Comparison of ENCODE assay signal across 7 cellular contexts in genomic region chr10:73906524-73907447, GRCh38. TPM values are rescaled to one million over a fixed set of nuclear protein-coding genes. Genes with fewer than 3 reads are reported as not detected.
DNase-seq lines count a peak whose midpoint lies in the region; FAIRE-seq and TF ChIP-seq lines count a peak whose summit lies in the region.

No MANE protein-coding gene starts in this region.

- H4K20me1 ChIP-seq in SK-N-SH (ENCODE audit: insufficient read depth), result no peaks in the 10 kb centered on the region

- H3K36me3 Mint-ChIP-seq in activated CD4-positive, alpha-beta memory T cell treated with anti-CD3 and anti-CD28 coated beads, Interleukin-2, amount 10 ng/mL, durations not matched to agents 7 days and 5 days (ENCODE audit: low read depth), result peaks cover 4% of the 10 kb centered on the region

- 14% methylated on average over 8 of the region's 8 CpGs for WGBS in SK-N-SH (ENCODE audit: low lambda C conversion rate)

- H3K4me2 ChIP-seq in SK-N-SH (peak overlapping the region; percentile 51), parathyroid adenoma (ENCODE audit: low read length) (no peak overlapping the region)

- H3K27me3 Mint-ChIP-seq in activated CD4-positive, alpha-beta memory T cell treated with anti-CD3 and anti-CD28 coated beads, Interleukin-2, amount 10 ng/mL, durations not matched to agents 7 days and 5 days, result peaks cover 34% of the 10 kb centered on the region

- H3K27ac ChIP-seq in SK-N-SH (ENCODE audit: low read depth in 2 of 2, low read length in 1 of 2) (peak overlapping the region; percentile 75 to 92), parathyroid adenoma (peak overlapping the region; percentile 55)

- peaks cover 12 to 20% of the 10 kb centered on the region in 2 experiments; a peak in 2 of 4 replicates for H3K4me1 ChIP-seq in SK-N-SH (ENCODE audit: control insufficient read depth in 1 of 2, insufficient read depth in 2 of 2, low read depth in 1 of 2, low read length in 1 of 2)
- peaks cover 3% of the 10 kb centered on the region for H3K4me1 ChIP-seq in parathyroid adenoma

- TF ChIP-seq EP300 in SK-N-SH (IDR thresholded peaks at IDR 0.05; ENCODE audit: borderline replicate concordance in 1 of 2, low read depth in 1 of 2, low read length in 1 of 2), result peak; percentile 23 to 94; a peak in 2 of 4 replicates

- H3K79me2 ChIP-seq in SK-N-SH (ENCODE audit: insufficient read depth) (peaks cover 5% of the 10 kb centered on the region), parathyroid adenoma (no peaks in the 10 kb centered on the region)

- H3K27me3 ChIP-seq in SK-N-SH (ENCODE audit: insufficient read depth) (no peaks in the 10 kb centered on the region), parathyroid adenoma (ENCODE audit: control insufficient read depth, insufficient read depth, low read length) (no peaks in the 10 kb centered on the region)

- no peak for TF ChIP-seq CTCF in SK-N-SH (IDR thresholded peaks at IDR 0.05)
- no peak for TF ChIP-seq CTCF in parathyroid adenoma (IDR thresholded peaks at IDR 0.05)

- peaks cover 25% of the 10 kb centered on the region for H3F3A ChIP-seq in SK-N-SH (replicated peaks; ENCODE audit: insufficient read depth)

- CTCF ChIA-PET in SK-N-SH (lab: Yijun Ruan, JAX), result interaction anchor here (1.3 to 2.3 kb wide), 4 partner anchors 18 to 34 kb away, joined by 4 to 10 read pairs (median 8); no protein-coding TSS in a partner anchor
- CTCF ChIA-PET in activated CD4-positive, alpha-beta memory T cell treated with anti-CD3 and anti-CD28 coated beads, Interleukin-2, amount 10 ng/mL, durations not matched to agents 7 days and 5 days (lab: Charles Lee), result interaction anchor here (1.1 to 4.8 kb wide), 4 partner anchors 16 to 36 kb away, joined by 3 to 13 read pairs (median 5); no protein-coding TSS in a partner anchor

- H3K4me3 ChIP-seq in SK-N-SH (ENCODE audit: low read depth in 2 of 2, low read length in 1 of 2) (no peak overlapping the region), parathyroid adenoma (ENCODE audit: low read depth, low read length) (no peak overlapping the region)

- DNase-seq in HS-5 (ENCODE audit: low read depth), result peak; percentile 96
- no peak for DNase-seq in SK-N-SH
- DNase-seq in fibroblast of peridontal ligament (ENCODE audit: extremely low read depth), result peak; percentile 99
- no peak for DNase-seq in activated CD4-positive, alpha-beta memory T cell treated with anti-CD3 and anti-CD28 coated beads, Interleukin-2, amount 10 ng/mL, durations not matched to agents 7 days and 5 days
- DNase-seq in frontal cortex (ENCODE audit: low spot score in 2 of 2), result no peak
- no peak for DNase-seq in pons (ENCODE audit: low spot score)

- H3K4me1 Mint-ChIP-seq in activated CD4-positive, alpha-beta memory T cell treated with anti-CD3 and anti-CD28 coated beads, Interleukin-2, amount 10 ng/mL, durations not matched to agents 7 days and 5 days, result peaks cover 42% of the 10 kb centered on the region

- no peak overlapping the region for H3K27ac Mint-ChIP-seq in activated CD4-positive, alpha-beta memory T cell treated with anti-CD3 and anti-CD28 coated beads, Interleukin-2, amount 10 ng/mL, durations not matched to agents 7 days and 5 days

- H2AFZ ChIP-seq in SK-N-SH (ENCODE audit: low read depth) (no peak overlapping the region), parathyroid adenoma (peak overlapping the region; percentile 29)

- TF ChIP-seq RAD21 in SK-N-SH (IDR thresholded peaks at IDR 0.05; ENCODE audit: low read length), result no peak

- peak overlapping the region; percentile 63; the same call in 1 of the 2 replicates for H3K9ac ChIP-seq in SK-N-SH
- H3K9ac ChIP-seq in parathyroid adenoma, result no peak overlapping the region

- H3K36me3 ChIP-seq in SK-N-SH (replicated peaks in 1 of 2; ENCODE audit: control insufficient read depth in 1 of 2, insufficient read depth in 2 of 2, low read length in 1 of 2) (no peaks in the 10 kb centered on the region), parathyroid adenoma (ENCODE audit: control insufficient read depth, insufficient read depth, low read length) (no peaks in the 10 kb centered on the region)

- POLR2A ChIA-PET in SK-N-SH (lab: Yijun Ruan, JAX), result no interaction called here
- POLR2A ChIA-PET in activated CD4-positive, alpha-beta memory T cell treated with anti-CD3 and anti-CD28 coated beads, Interleukin-2, amount 10 ng/mL, durations not matched to agents 7 days and 5 days (lab: Charles Lee), result no interaction called here

- no peaks in the 10 kb centered on the region for H3K9me2 ChIP-seq in SK-N-SH

- no peak for FAIRE-seq in frontal cortex (lab: Jason Lieb, UNC)

- H3K9me3 ChIP-seq in SK-N-SH (no peaks in the 10 kb centered on the region), parathyroid adenoma (ENCODE audit: control insufficient read depth, low read length) (no peaks in the 10 kb centered on the region)

- no peak overlapping the region for H3K4me3 Mint-ChIP-seq in activated CD4-positive, alpha-beta memory T cell treated with anti-CD3 and anti-CD28 coated beads, Interleukin-2, amount 10 ng/mL, durations not matched to agents 7 days and 5 days

- no peaks in the 10 kb centered on the region for H3K9me3 Mint-ChIP-seq in activated CD4-positive, alpha-beta memory T cell treated with anti-CD3 and anti-CD28 coated beads, Interleukin-2, amount 10 ng/mL, durations not matched to agents 7 days and 5 days

TF ChIP-seq in SK-N-SH, 30 proteins besides CTCF, POLR2A, EP300 and RAD21 (continues in another document):
- TF ChIP-seq MAX (IDR thresholded peaks at IDR 0.05; ENCODE audit: low read depth) (peak; percentile 90), ZBTB33 (IDR thresholded peaks at IDR 0.05; ENCODE audit: borderline replicate concordance, low read depth) (no peak), MXI1 (IDR thresholded peaks at IDR 0.05; ENCODE audit: low read depth, low read length) (no peak), USF2 (IDR thresholded peaks at IDR 0.05; ENCODE audit: borderline replicate concordance, low read depth, low read length) (no peak), MEF2A (IDR thresholded peaks at IDR 0.05; ENCODE audit: borderline replicate concordance, low read depth) (peak; percentile 56; the same call in 1 of the 2 replicates), CHD2 (IDR thresholded peaks at IDR 0.05; ENCODE audit: low read length, partially characterized antibody) (no peak), GATA2 (CRISPR knock-in tag; IDR thresholded peaks at IDR 0.05) (no peak), POLR2AphosphoS5 (IDR thresholded peaks at IDR 0.05; ENCODE audit: low read depth, low read length) (peak; percentile 55; the same call in 1 of the 2 replicates), NFIC (IDR thresholded peaks at IDR 0.05; ENCODE audit: borderline replicate concordance) (peak; percentile 94), TAF1 (IDR thresholded peaks at IDR 0.05; ENCODE audit: borderline replicate concordance, low read depth, low read length) (no peak; the same call in 1 of the 2 replicates), SMC3 (IDR thresholded peaks at IDR 0.05; ENCODE audit: low read depth, low read length) (no peak)

RNA-seq across cellular contexts. Expression of gene PLAU, which starts 4.1 kb away (rescaled TPM):
- 159 and 200 TPM in 2 replicates for polyA plus RNA-seq in SK-N-SH (2012; rRNA removed)
- polyA plus RNA-seq in SK-N-SH (2012; cell fraction: cytosol; rRNA removed), result 163 and 191 TPM in 2 replicates
- 211 and 277 TPM in 2 replicates for polyA plus RNA-seq in SK-N-SH (2012; cell fraction: nucleus; rRNA removed)
- total RNA-seq in activated CD4-positive, alpha-beta memory T cell treated with anti-CD3 and anti-CD28 coated beads, Interleukin-2, amount 10 ng/mL, durations not matched to agents 7 days and 5 days, result 1 to 10 TPM; 3.0 to 5.3 TPM
- 0.82 TPM for total RNA-seq in frontal cortex

RNA-seq across cellular contexts. Expression of gene CAMK2G, which starts 32.4 kb away (rescaled TPM):
- 41.4 and 52.2 TPM in 2 replicates for polyA plus RNA-seq in SK-N-SH (2012; rRNA removed)
- 29.0 and 35.7 TPM in 2 replicates for polyA plus RNA-seq in SK-N-SH (2012; cell fraction: cytosol; rRNA removed)
- polyA plus RNA-seq in SK-N-SH (2012; cell fraction: nucleus; rRNA removed), result 103 and 119 TPM in 2 replicates
- total RNA-seq in activated CD4-positive, alpha-beta memory T cell treated with anti-CD3 and anti-CD28 coated beads, Interleukin-2, amount 10 ng/mL, durations not matched to agents 7 days and 5 days, result 10 to 100 TPM; 46.4 to 48.5 TPM
- 50.1 TPM for total RNA-seq in frontal cortex

Comparison
In these comparisons a context has a peak if more than half of its experiments do, and no peak if none do; other contexts are left out.
1. DNase-seq: peak in HS-5 (single experiment) and fibroblast of peridontal ligament (single experiment); none in SK-N-SH (single experiment), activated CD4-positive, alpha-beta memory T cell treated with anti-CD3 and anti-CD28 coated beads, Interleukin-2, amount 10 ng/mL, durations not matched to agents 7 days and 5 days (single experiment), frontal cortex (0 of 2) and pons (single experiment).